Comparison of ENCODE assay signal across 10 cellular contexts in the genomic region with DNA sequence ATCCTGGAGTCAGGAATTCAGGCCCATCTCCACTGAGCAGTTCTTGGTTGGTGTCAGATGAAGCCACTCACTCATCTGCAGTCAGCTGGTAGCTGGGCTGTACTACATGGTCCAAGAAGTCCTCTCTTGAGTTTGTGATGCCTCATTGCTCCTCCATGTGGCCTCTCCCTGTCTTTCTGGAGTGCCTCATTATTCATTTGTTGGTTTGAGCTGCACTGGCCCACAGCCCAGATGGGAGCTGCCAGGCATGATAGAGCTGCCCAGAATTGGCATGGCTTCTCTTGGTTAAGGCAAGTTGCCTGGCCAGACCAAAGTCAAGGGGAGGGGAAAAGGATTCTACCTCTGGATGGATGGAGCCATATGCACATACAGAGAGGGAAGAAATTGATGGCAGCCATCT. TPM values are rescaled to one million over a fixed set of nuclear protein-coding genes. Genes with fewer than 3 reads are reported as not detected.
A peak's percentile ranks its signal among the peaks of the same experiment; 100 is the strongest.
DNase-seq lines count a peak whose midpoint lies in the region; ATAC-seq, FAIRE-seq and TF ChIP-seq lines count a peak whose summit lies in the region.
"Had no signal": no experiment of that assay in that cellular context is flagged by ENCODE, and none has a peak within 500 bp of the region (broad histone marks: within the 10 kb centered on the region; RNA-seq: fewer than 3 reads in every experiment).

No MANE protein-coding gene starts in this region.

- TF ChIP-seq CTCF in heart left ventricle (IDR thresholded peaks at IDR 0.05), result peak in 2 of 12 donors; percentile 3 to 28
- no peak for TF ChIP-seq CTCF in CD4-positive, alpha-beta T cell (IDR thresholded peaks at IDR 0.05)

- H3K4me1 ChIP-seq in heart left ventricle, result peaks cover 0 to 4% (median 0%) of the 10 kb centered on the region in 12 donors

- peaks cover 80% of the 10 kb centered on the region for H3K36me3 Mint-ChIP-seq in CD4-positive, alpha-beta T cell (ENCODE audit: low read depth)

- ATAC-seq in SK-N-SH treated with all-trans-retinoic acid at 6 μM for 48 hours (peak; percentile 70), heart left ventricle (peak; percentile 91 to 97 (median 94)), GM19463 (IDR thresholded peaks at IDR 0.05; ENCODE audit: unreplicated experiment) (no peak)
- no peak for ATAC-seq in CD4-positive, alpha-beta T cell (ENCODE audit: poor library complexity)

- no peaks in the 10 kb centered on the region for H3K27me3 ChIP-seq in heart left ventricle
- no peaks in the 10 kb centered on the region for H3K27me3 ChIP-seq in CD4-positive, alpha-beta T cell (ENCODE audit: control insufficient read depth, insufficient read depth, low read length)

- intact Hi-C loops in heart left ventricle (cut with DNase I), result no loop called here
- intact Hi-C loops in CD4-positive, alpha-beta T cell (cut with DNase I, micrococcal nuclease), result loop anchor here in 1 of 2 experiments (10.0 kb wide), 1 partner anchor 1237 kb away; a partner anchor contains a TSS

- peak overlapping the region in 2 of 12 donors; percentile 20 to 34 for H3K27ac ChIP-seq in heart left ventricle
- H3K27ac ChIP-seq in CD4-positive, alpha-beta T cell (ENCODE audit: low read depth, low read length), result no peak overlapping the region
- H3K27ac ChIP-seq: PC-9 had no signal

- H3K9me3 ChIP-seq in heart left ventricle, result no peaks in the 10 kb centered on the region
- H3K9me3 ChIP-seq in CD4-positive, alpha-beta T cell (ENCODE audit: control insufficient read depth, low read length), result no peaks in the 10 kb centered on the region

- peaks cover 0 to 97% (median 84%) of the 10 kb centered on the region in 9 donors for H3K36me3 ChIP-seq in heart left ventricle

- H3K4me1 Mint-ChIP-seq in CD4-positive, alpha-beta T cell (ENCODE audit: low read depth), result peaks cover 8% of the 10 kb centered on the region

- CTCF ChIA-PET in CD4-positive, alpha-beta T cell (lab: Charles Lee), result no interaction called here

- H3K27me3 Mint-ChIP-seq in CD4-positive, alpha-beta T cell, result no peaks in the 10 kb centered on the region
- H3K27me3 Mint-ChIP-seq: naive B cell had no signal

- DNase-seq in AG08395 (ENCODE audit: low spot score), result peak; percentile 59
- no peak for DNase-seq in HTR-8/SVneo (ENCODE audit: insufficient read length, low spot score)
- DNase-seq in heart left ventricle, result peak; percentile 63 to 86 (median 69)
- DNase-seq in central memory CD4-positive, alpha-beta T cell, result no peak
- no peak for DNase-seq in 8988T
- DNase-seq in CD4-positive, alpha-beta T cell, result no peak
- DNase-seq: naive B cell, PC-9 had no signal

- H3K27ac Mint-ChIP-seq in CD4-positive, alpha-beta T cell, result no peak overlapping the region
- H3K27ac Mint-ChIP-seq: naive B cell had no signal

- FAIRE-seq in HTR-8/SVneo (lab: Jason Lieb, UNC), result peak; percentile 36

- no peaks in the 10 kb centered on the region for H3K9me3 Mint-ChIP-seq in CD4-positive, alpha-beta T cell
- H3K9me3 Mint-ChIP-seq: naive B cell had no signal

- POLR2A ChIA-PET in CD4-positive, alpha-beta T cell (lab: Charles Lee), result no interaction called here

- no peak overlapping the region for H3K4me3 Mint-ChIP-seq in CD4-positive, alpha-beta T cell
- H3K4me3 Mint-ChIP-seq: naive B cell had no signal

- TF ChIP-seq POLR2A in heart left ventricle (IDR thresholded peaks at IDR 0.05), result no peak

- H3K4me3 ChIP-seq in heart left ventricle, result no peak overlapping the region
- H3K4me3 ChIP-seq: PC-9 had no signal

TF ChIP-seq in SK-N-SH treated with all-trans-retinoic acid at 6 μM for 48 hours, 23 proteins besides CTCF, POLR2A, EP300 and RAD21:
- TF ChIP-seq ZNF70 (CRISPR knock-in tag; IDR thresholded peaks at IDR 0.05), result no peak
- no peak for TF ChIP-seq ZNF565 (CRISPR knock-in tag; conservative IDR thresholded peaks at IDR 0.05; ENCODE audit: low read depth)
- TF ChIP-seq OSR1 (CRISPR knock-in tag; IDR thresholded peaks at IDR 0.05), result no peak
- TF ChIP-seq TOX (CRISPR knock-in tag; IDR thresholded peaks at IDR 0.05; ENCODE audit: borderline replicate concordance), result no peak
- no peak for TF ChIP-seq ISL1 (CRISPR knock-in tag; IDR thresholded peaks at IDR 0.05)
- no peak for TF ChIP-seq PPARA (CRISPR knock-in tag; IDR thresholded peaks at IDR 0.05; ENCODE audit: borderline replicate concordance)
- TF ChIP-seq, protein P1, sequence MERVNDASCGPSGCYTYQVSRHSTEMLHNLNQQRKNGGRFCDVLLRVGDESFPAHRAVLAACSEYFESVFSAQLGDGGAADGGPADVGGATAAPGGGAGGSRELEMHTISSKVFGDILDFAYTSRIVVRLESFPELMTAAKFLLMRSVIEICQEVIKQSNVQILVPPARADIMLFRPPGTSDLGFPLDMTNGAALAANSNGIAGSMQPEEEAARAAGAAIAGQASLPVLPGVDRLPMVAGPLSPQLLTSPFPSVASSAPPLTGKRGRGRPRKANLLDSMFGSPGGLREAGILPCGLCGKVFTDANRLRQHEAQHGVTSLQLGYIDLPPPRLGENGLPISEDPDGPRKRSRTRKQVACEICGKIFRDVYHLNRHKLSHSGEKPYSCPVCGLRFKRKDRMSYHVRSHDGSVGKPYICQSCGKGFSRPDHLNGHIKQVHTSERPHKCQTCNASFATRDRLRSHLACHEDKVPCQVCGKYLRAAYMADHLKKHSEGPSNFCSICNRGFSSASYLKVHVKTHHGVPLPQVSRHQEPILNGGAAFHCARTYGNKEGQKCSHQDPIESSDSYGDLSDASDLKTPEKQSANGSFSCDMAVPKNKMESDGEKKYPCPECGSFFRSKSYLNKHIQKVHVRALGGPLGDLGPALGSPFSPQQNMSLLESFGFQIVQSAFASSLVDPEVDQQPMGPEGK (CRISPR knock-in tag; IDR thresholded peaks at IDR 0.05; ENCODE audit: borderline replicate concordance), result no peak
- TF ChIP-seq, protein P2, sequence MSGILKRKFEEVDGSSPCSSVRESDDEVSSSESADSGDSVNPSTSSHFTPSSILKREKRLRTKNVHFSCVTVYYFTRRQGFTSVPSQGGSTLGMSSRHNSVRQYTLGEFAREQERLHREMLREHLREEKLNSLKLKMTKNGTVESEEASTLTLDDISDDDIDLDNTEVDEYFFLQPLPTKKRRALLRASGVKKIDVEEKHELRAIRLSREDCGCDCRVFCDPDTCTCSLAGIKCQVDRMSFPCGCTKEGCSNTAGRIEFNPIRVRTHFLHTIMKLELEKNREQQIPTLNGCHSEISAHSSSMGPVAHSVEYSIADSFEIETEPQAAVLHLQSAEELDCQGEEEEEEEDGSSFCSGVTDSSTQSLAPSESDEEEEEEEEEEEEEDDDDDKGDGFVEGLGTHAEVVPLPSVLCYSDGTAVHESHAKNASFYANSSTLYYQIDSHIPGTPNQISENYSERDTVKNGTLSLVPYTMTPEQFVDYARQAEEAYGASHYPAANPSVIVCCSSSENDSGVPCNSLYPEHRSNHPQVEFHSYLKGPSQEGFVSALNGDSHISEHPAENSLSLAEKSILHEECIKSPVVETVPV (CRISPR knock-in tag; IDR thresholded peaks at IDR 0.05), result no peak
- TF ChIP-seq ZFP3 (CRISPR knock-in tag; IDR thresholded peaks at IDR 0.05), result no peak
- TF ChIP-seq TCF4 (CRISPR knock-in tag; IDR thresholded peaks at IDR 0.05; ENCODE audit: borderline replicate concordance), result no peak
- no peak for TF ChIP-seq RARB (CRISPR knock-in tag; IDR thresholded peaks at IDR 0.05)
- TF ChIP-seq BACH2 (CRISPR knock-in tag; IDR thresholded peaks at IDR 0.05; ENCODE audit: borderline replicate concordance), result no peak
- no peak for TF ChIP-seq CSDC2 (CRISPR knock-in tag; IDR thresholded peaks at IDR 0.05)
- no peak for TF ChIP-seq ARNTL (CRISPR knock-in tag; IDR thresholded peaks at IDR 0.05; ENCODE audit: borderline replicate concordance, low read depth)
TF ChIP-seq in SK-N-SH treated with all-trans-retinoic acid at 6 μM for 48 hours: peak in this region for 0.

RNA-seq across cellular contexts. Expression of a gene that starts 8.0 kb away (rescaled TPM):
- 10 to 100 TPM in 8 of 9 donors, 1 to 10 TPM in 1; 7.3 to 21.5 (median 16.1) TPM for total RNA-seq in heart left ventricle
- 1 to 10 TPM; 5.3 to 6.7 TPM for polyA plus RNA-seq in heart left ventricle
- 1 to 10 TPM; 2.9 to 3.3 TPM for total RNA-seq in CD4-positive, alpha-beta T cell

RNA-seq across cellular contexts. Expression of a gene that starts 8.1 kb away (rescaled TPM):
- total RNA-seq in heart left ventricle, result 10 to 100 TPM; 58.3 to 94.1 (median 74.4) TPM
- 10 to 100 TPM; 31.9 to 63.6 TPM for polyA plus RNA-seq in heart left ventricle
- total RNA-seq in CD4-positive, alpha-beta T cell, result 10 to 100 TPM; 25.0 to 26.1 TPM

Comparison
In these comparisons a context has a peak if more than half of its experiments do, and no peak if none do; other contexts are left out.
1. DNase-seq: peak in AG08395 (single experiment) and heart left ventricle (5 of 5); none in HTR-8/SVneo (single experiment), central memory CD4-positive, alpha-beta T cell (single experiment), 8988T (single experiment) and CD4-positive, alpha-beta T cell (0 of 10).
2. ATAC-seq: peak in SK-N-SH treated with all-trans-retinoic acid at 6 μM for 48 hours (single experiment) and heart left ventricle (4 of 4); none in GM19463 (single experiment) and CD4-positive, alpha-beta T cell (single experiment).